8 cellular contexts compared by ENCODE assay signal in genomic region chr13:83101574-83102247, GRCh38.
A peak's percentile ranks its signal among the peaks of the same experiment; 100 is the strongest.
DNase-seq lines count a peak whose midpoint lies in the region; ATAC-seq, FAIRE-seq and TF ChIP-seq lines count a peak whose summit lies in the region.
"Not testable (repeated sequence)": the region's sequence is repeated elsewhere in the genome, so short reads cannot be mapped to it uniquely, and the experiment has no call there.

No MANE protein-coding gene starts in this region.

- not testable (repeated sequence) for H3K27me3 Mint-ChIP-seq in WTC11 (ENCODE audit: low read depth); glutamatergic neuron (ENCODE audit: unreplicated experiment); neural progenitor cell (ENCODE audit: insufficient read depth, low read depth); type B pancreatic cell

- H3K4me1 ChIP-seq in A549; ES-I3 (ENCODE audit: insufficient read depth, low read length); HUES48 (ENCODE audit: control insufficient read depth, insufficient read depth, low read length); PC-9 (replicated peaks; ENCODE audit: insufficient read depth); neural progenitor cell: not testable (repeated sequence)

- not testable (repeated sequence) for TF ChIP-seq EP300 in A549 (IDR thresholded peaks at IDR 0.05)

- H3K4me2 ChIP-seq in A549 (peak overlapping the region; percentile 47; the same call in 2 of the 3 replicates), PC-9 (peak overlapping the region; percentile 33)
- H3K4me2 ChIP-seq in neural progenitor cell, result not testable (repeated sequence)

- H3K27me3 ChIP-seq in HUES48 (ENCODE audit: control insufficient read depth, insufficient read depth, low read length); PC-9 (ENCODE audit: insufficient read depth, low read depth); neural progenitor cell: not testable (repeated sequence)

- TF ChIP-seq CTCF in A549 (IDR thresholded peaks at IDR 0.05); PC-9 (conservative IDR thresholded peaks at IDR 0.05); WTC11 (IDR thresholded peaks at IDR 0.05); glutamatergic neuron (IDR thresholded peaks at IDR 0.05; ENCODE audit: partially characterized antibody, unreplicated experiment); neural progenitor cell (IDR thresholded peaks at IDR 0.05); type B pancreatic cell (conservative IDR thresholded peaks at IDR 0.05): not testable (repeated sequence)

- intact Hi-C loops in PC-9 (cut with micrococcal nuclease; ENCODE audit: unreplicated experiment), result not testable (repeated sequence)

- H3F3A ChIP-seq in PC-9 (ENCODE audit: insufficient read depth, low read depth); neural progenitor cell (ENCODE audit: low read depth): not testable (repeated sequence)

- H3K4me3 Mint-ChIP-seq in WTC11 (peak overlapping the region; percentile 32), glutamatergic neuron (ENCODE audit: unreplicated experiment) (peak overlapping the region; percentile 20), type B pancreatic cell (peak overlapping the region; percentile 63)
- not testable (repeated sequence) for H3K4me3 Mint-ChIP-seq in neural progenitor cell

- H2AFZ ChIP-seq in PC-9 (peak overlapping the region; percentile 76), neural progenitor cell (replicated peaks) (peak overlapping the region; percentile 42)

- POLR2A ChIA-PET in A549 (lab: Yijun Ruan, JAX); WTC11 (lab: Charles Lee): not testable (repeated sequence)
- POLR2A ChIA-PET in PC-9 (lab: Charles Lee; ENCODE audit: unreplicated experiment), result interaction anchor here (0.6 to 0.7 kb wide), 2 partner anchors 28 to 750 kb away, joined by 3 to 4 read pairs; no protein-coding TSS in a partner anchor

- not testable (repeated sequence) for H3K36me3 Mint-ChIP-seq in WTC11; glutamatergic neuron (ENCODE audit: unreplicated experiment); neural progenitor cell; type B pancreatic cell

- not testable (repeated sequence) for H3K9me3 Mint-ChIP-seq in WTC11; glutamatergic neuron (ENCODE audit: unreplicated experiment); neural progenitor cell; type B pancreatic cell

- not testable (repeated sequence) for H3K27ac Mint-ChIP-seq in WTC11; glutamatergic neuron (ENCODE audit: unreplicated experiment); neural progenitor cell; type B pancreatic cell

- not testable (repeated sequence) for TF ChIP-seq RAD21 in A549 (conservative IDR thresholded peaks at IDR 0.05 in 1 of 2, IDR thresholded peaks at IDR 0.05 in 1 of 2)

- TF ChIP-seq POLR2A in A549 (IDR thresholded peaks at IDR 0.05; ENCODE audit: low read length), result not testable (repeated sequence)

- peak in 1 of 2 experiments; percentile 60; a peak in 3 of 6 replicates for ATAC-seq in A549
- not testable (repeated sequence) for ATAC-seq in WTC11

- not testable (repeated sequence) for DNase-seq in A549 (ENCODE audit: low read depth in 1 of 2, low spot score in 1 of 2); PC-9; WTC11 (ENCODE audit: low spot score); glutamatergic neuron; neural progenitor cell (ENCODE audit: low spot score); type B pancreatic cell (ENCODE audit: extremely low spot score, unreplicated experiment)

- H3K4me3 ChIP-seq in A549 (peak overlapping the region; percentile 40), HUES48 (ENCODE audit: low read depth, low read length) (0 out of 2 replicates have a peak overlapping the region, but pooled peaks have one; percentile 29), PC-9 (peak overlapping the region; percentile 34; the same call in 1 of the 2 replicates)
- H3K4me3 ChIP-seq in neural progenitor cell, result not testable (repeated sequence)

- not testable (repeated sequence) for H3K4me1 Mint-ChIP-seq in WTC11; glutamatergic neuron (ENCODE audit: low read depth, unreplicated experiment); neural progenitor cell; type B pancreatic cell (ENCODE audit: unreplicated experiment)

- not testable (repeated sequence) for H3K9me2 ChIP-seq in PC-9 (ENCODE audit: insufficient read depth)

- FAIRE-seq in A549 (lab: Jason Lieb, UNC), result not testable (repeated sequence)

- 0 out of 6 replicates have a peak overlapping the region, but pooled peaks of 1 of the 2 experiments have one; percentile 35 for H3K27ac ChIP-seq in A549
- not testable (repeated sequence) for H3K27ac ChIP-seq in HUES48 (ENCODE audit: low read depth, low read length); PC-9; neural progenitor cell

- H4K20me1 ChIP-seq in PC-9 (ENCODE audit: insufficient read depth); neural progenitor cell (ENCODE audit: low read depth): not testable (repeated sequence)

- not testable (repeated sequence) for H3K36me3 ChIP-seq in ES-I3 (ENCODE audit: insufficient read depth, low read length); HUES48 (ENCODE audit: control insufficient read depth, insufficient read depth, low read length); PC-9 (ENCODE audit: low read depth); neural progenitor cell

- not testable (repeated sequence) for H3K9me3 ChIP-seq in A549; ES-I3 (ENCODE audit: control insufficient read depth, insufficient read depth, low read length); HUES48 (ENCODE audit: control insufficient read depth, insufficient read depth, low read length); PC-9 (ENCODE audit: insufficient read depth, low read depth); neural progenitor cell (ENCODE audit: low read depth)

- 32% methylated on average over 3 of the region's 5 CpGs for WGBS in A549 (ENCODE audit: missing lambda C conversion rate)

- not testable (repeated sequence) for BruUV-seq in PC-9 (replicated peaks; lab: Mats Ljungman, UMichigan)

- H3K79me2 ChIP-seq in PC-9 (ENCODE audit: low read depth); neural progenitor cell (ENCODE audit: low read depth): not testable (repeated sequence)

- H3K9ac ChIP-seq in ES-I3 (ENCODE audit: low read depth, low read length), result peak overlapping the region; percentile 48; the same call in 1 of the 2 replicates
- not testable (repeated sequence) for H3K9ac ChIP-seq in HUES48 (ENCODE audit: low read depth, low read length); neural progenitor cell

- CTCF ChIA-PET in A549 (lab: Yijun Ruan, JAX); PC-9 (lab: Charles Lee): not testable (repeated sequence)
- CTCF ChIA-PET in WTC11 (lab: Charles Lee), result interaction anchor here (0.6 kb wide), 1 partner anchor 1524 kb away, joined by 4 read pairs; no protein-coding TSS in a partner anchor

TF ChIP-seq in A549, 52 proteins besides CTCF, POLR2A, EP300 and RAD21:
- 0 out of 2 replicates have a peak, but pooled peaks have one; percentile 23 for TF ChIP-seq PHF8 (IDR thresholded peaks at IDR 0.05; ENCODE audit: borderline replicate concordance, low read depth)
